In the genomic region with DNA sequence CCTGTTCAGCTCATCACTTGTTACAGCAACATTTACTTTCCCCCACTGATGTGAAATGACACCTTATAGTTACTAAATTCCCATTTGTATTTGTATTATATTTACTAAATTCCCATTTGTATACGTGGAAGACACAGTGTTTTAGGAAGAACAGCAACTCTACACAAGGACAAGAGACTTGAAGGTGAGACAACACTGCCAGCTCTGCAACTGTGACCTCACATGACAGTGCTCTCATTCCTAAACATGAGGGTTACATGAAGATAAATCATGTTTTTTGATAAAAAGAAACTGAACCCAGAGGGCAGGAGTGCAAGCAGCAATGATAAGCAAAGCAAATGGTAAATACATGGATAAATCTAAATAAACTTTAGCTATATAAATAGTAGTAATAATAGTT, we compare ENCODE assay signal across 16 cellular contexts.
A peak's percentile ranks its signal among the peaks of the same experiment; 100 is the strongest.
DNase-seq lines count a peak whose midpoint lies in the region; ATAC-seq, FAIRE-seq and TF ChIP-seq lines count a peak whose summit lies in the region.
"Had no signal": no experiment of that assay in that cellular context is flagged by ENCODE, and none has a peak within 500 bp of the region (broad histone marks: within the 10 kb centered on the region; RNA-seq: fewer than 3 reads in every experiment).

No MANE protein-coding gene starts in this region.

- no peak overlapping the region for H3K4me3 ChIP-seq in mammary epithelial cell (replicated peaks in 1 of 3; ENCODE audit: insufficient read depth in 1 of 3, low read depth in 2 of 3, low read length in 3 of 3)
- H3K4me3 ChIP-seq: BLaER1 treated with 17β-estradiol and CSF1 and Interleukin-3, amounts not matched to agents 10 nM and 100 nM; K562 had no signal

- H3K9me3 Mint-ChIP-seq in MCF 10A (ENCODE audit: unreplicated experiment) (no peaks in the 10 kb centered on the region), HFFc6 (no peaks in the 10 kb centered on the region)
- H3K9me3 Mint-ChIP-seq in natural killer cell treated with Interleukin-12 subunit alpha and Interleukin-12 subunit beta and Interleukin-15 and Interleukin-18, amount 100 ng/mL, for 72 hours = no peaks in the 10 kb centered on the region
- H3K9me3 Mint-ChIP-seq: CD4-positive, CD25-positive, alpha-beta regulatory T cell had no signal

- no peaks in the 10 kb centered on the region for H3K27me3 ChIP-seq in mammary epithelial cell (ENCODE audit: insufficient read depth, low read length)
- H3K27me3 ChIP-seq: BLaER1 treated with 17β-estradiol and CSF1 and Interleukin-3, amounts not matched to agents 10 nM and 100 nM had no signal

- H2AFZ ChIP-seq in mammary epithelial cell (ENCODE audit: low read depth, low read length) = no peak overlapping the region

- H3K4me3 Mint-ChIP-seq in MCF 10A (ENCODE audit: unreplicated experiment) (no peak overlapping the region), HFFc6 (no peak overlapping the region)
- H3K4me3 Mint-ChIP-seq in natural killer cell treated with Interleukin-12 subunit alpha and Interleukin-12 subunit beta and Interleukin-15 and Interleukin-18, amount 100 ng/mL, for 72 hours = no peak overlapping the region

- in situ Hi-C loops in mammary epithelial cell (cut with MboI; ENCODE audit: low sequenced_read_pairs in 2 of 2) = no loop called here

- DNase-seq in MCF 10A (ENCODE audit: unreplicated experiment) (no peak), mammary epithelial cell (no peak), GM12892 (ENCODE audit: insufficient read length) (no peak), HFFc6 (no peak), epidermal melanocyte (ENCODE audit: insufficient read length, low spot score) (no peak)
- DNase-seq in natural killer cell treated with Interleukin-12 subunit alpha and Interleukin-12 subunit beta and Interleukin-15 and Interleukin-18, amount 100 ng/mL, for 72 hours (ENCODE audit: low spot score) = no peak
- DNase-seq: ACHN; CD4-positive, CD25-positive, alpha-beta regulatory T cell; DMS53; GF-D8 had no signal

- H3K4me2 ChIP-seq in mammary epithelial cell (ENCODE audit: insufficient read depth, low read depth, low read length) = no peak overlapping the region
- H3K4me2 ChIP-seq: BLaER1 treated with 17β-estradiol and CSF1 and Interleukin-3, amounts not matched to agents 10 nM and 100 nM had no signal

- POLR2A ChIA-PET in MCF 10A (lab: Yijun Ruan, JAX) = interaction anchor here (0.6 to 2.0 kb wide), 3 partner anchors 14 to 87 kb away, joined by 3 to 6 read pairs (median 3); no protein-coding TSS in a partner anchor

- H3K4me1 Mint-ChIP-seq in MCF 10A (ENCODE audit: insufficient read depth, unreplicated experiment) (peaks cover 12% of the 10 kb centered on the region), HFFc6 (ENCODE audit: low read depth) (peaks cover 36% of the 10 kb centered on the region)
- H3K4me1 Mint-ChIP-seq in natural killer cell treated with Interleukin-12 subunit alpha and Interleukin-12 subunit beta and Interleukin-15 and Interleukin-18, amount 100 ng/mL, for 72 hours (ENCODE audit: low read depth in 2 of 2) = peaks cover 25 to 45% of the 10 kb centered on the region in 2 donors

- intact Hi-C loops in MCF 10A (cut with micrococcal nuclease) = no loop called here
- intact Hi-C loops in mammary epithelial cell (cut with micrococcal nuclease) = no loop called here

- TF ChIP-seq CTCF in MCF 10A (IDR thresholded peaks at IDR 0.05; ENCODE audit: unreplicated experiment) (no peak), mammary epithelial cell (conservative IDR thresholded peaks at IDR 0.05 in 1 of 2, IDR thresholded peaks at IDR 0.05 in 1 of 2; ENCODE audit: extremely low read depth in 1 of 2, insufficient read depth in 1 of 2, low read depth in 1 of 2, low read length in 2 of 2) (no peak), HFFc6 (IDR thresholded peaks at IDR 0.05) (no peak)

- dilution Hi-C loops in mammary epithelial cell (cut with HindIII; ENCODE audit: low sequenced_read_pairs) = no loop called here

- no peak for ATAC-seq in natural killer cell treated with Interleukin-12 subunit alpha and Interleukin-12 subunit beta and Interleukin-15 and Interleukin-18, amount 100 ng/mL, for 72 hours
- ATAC-seq in GM21447 (IDR thresholded peaks at IDR 0.05; ENCODE audit: unreplicated experiment) = no peak
- ATAC-seq: HCT116, K562 had no signal

- peak; percentile 44 for FAIRE-seq in GM12892 (lab: Jason Lieb, UNC)
- FAIRE-seq: GM18507, H1, K562 had no signal

- no peak for TF ChIP-seq POLR2A in GM12892 (IDR thresholded peaks at IDR 0.05; ENCODE audit: low read depth, low read length)

- peak overlapping the region; percentile 21 for H3K27ac Mint-ChIP-seq in MCF 10A (ENCODE audit: low read depth, unreplicated experiment)
- H3K27ac Mint-ChIP-seq in HFFc6 = peak overlapping the region; percentile 19; the same call in 1 of the 2 replicates
- H3K27ac Mint-ChIP-seq in natural killer cell treated with Interleukin-12 subunit alpha and Interleukin-12 subunit beta and Interleukin-15 and Interleukin-18, amount 100 ng/mL, for 72 hours = peak overlapping the region; percentile 1 to 32

- H4K20me1 ChIP-seq in mammary epithelial cell (ENCODE audit: insufficient read depth, low read length) = no peaks in the 10 kb centered on the region
- H4K20me1 ChIP-seq: BLaER1 treated with 17β-estradiol and CSF1 and Interleukin-3, amounts not matched to agents 10 nM and 100 nM had no signal

- H3K27me3 Mint-ChIP-seq in MCF 10A (ENCODE audit: insufficient read depth, unreplicated experiment) (no peaks in the 10 kb centered on the region), HFFc6 (ENCODE audit: insufficient read depth) (no peaks in the 10 kb centered on the region; the same call in 1 of the 2 replicates)
- H3K27me3 Mint-ChIP-seq in natural killer cell treated with Interleukin-12 subunit alpha and Interleukin-12 subunit beta and Interleukin-15 and Interleukin-18, amount 100 ng/mL, for 72 hours = no peaks in the 10 kb centered on the region
- H3K27me3 Mint-ChIP-seq: CD4-positive, CD25-positive, alpha-beta regulatory T cell had no signal

- H3K27ac ChIP-seq in mammary epithelial cell (ENCODE audit: insufficient read depth, low read depth, low read length) = no peak overlapping the region
- H3K27ac ChIP-seq: BLaER1 treated with 17β-estradiol and CSF1 and Interleukin-3, amounts not matched to agents 10 nM and 100 nM had no signal

- peaks cover 5% of the 10 kb centered on the region for H3K79me2 ChIP-seq in mammary epithelial cell (ENCODE audit: insufficient read depth, low read length)

- WGBS in mammary epithelial cell (ENCODE audit: low coverage, missing lambda C conversion rate) = 94% methylated on average over 1 of the region's 1 CpG

- peaks cover 12% of the 10 kb centered on the region for H3K4me1 ChIP-seq in mammary epithelial cell (ENCODE audit: insufficient read depth, low read length)

- no TSS peak for BruUV-seq in MCF 10A (replicated peaks; lab: Mats Ljungman, UMichigan)
- no TSS peak for BruUV-seq in mammary epithelial cell (replicated peaks; lab: Mats Ljungman, UMichigan)

- H3K9me3 ChIP-seq in mammary epithelial cell (replicated peaks; ENCODE audit: insufficient read depth, low read length) = no peaks in the 10 kb centered on the region
- H3K9me3 ChIP-seq: BLaER1 treated with 17β-estradiol and CSF1 and Interleukin-3, amounts not matched to agents 10 nM and 100 nM had no signal

- peaks cover 14% of the 10 kb centered on the region for H3K36me3 ChIP-seq in mammary epithelial cell (ENCODE audit: insufficient read depth, low read length)

- H3K9ac ChIP-seq in mammary epithelial cell (ENCODE audit: insufficient read depth, low read length) = no peak overlapping the region
- H3K9ac ChIP-seq: BLaER1 treated with 17β-estradiol and CSF1 and Interleukin-3, amounts not matched to agents 10 nM and 100 nM had no signal

- CTCF ChIA-PET in MCF 10A (lab: Yijun Ruan, JAX) = no interaction called here
- CTCF ChIA-PET in mammary epithelial cell (lab: Charles Lee; ENCODE audit: low non-redundant PET) = no interaction called here

- H3K36me3 Mint-ChIP-seq in MCF 10A (ENCODE audit: insufficient read depth, unreplicated experiment) (peaks cover 61% of the 10 kb centered on the region), HFFc6 (ENCODE audit: low read depth) (peaks cover 27% of the 10 kb centered on the region)
- peaks cover 25% of the 10 kb centered on the region for H3K36me3 Mint-ChIP-seq in natural killer cell treated with Interleukin-12 subunit alpha and Interleukin-12 subunit beta and Interleukin-15 and Interleukin-18, amount 100 ng/mL, for 72 hours
